16 cellular contexts compared by ENCODE assay signal in genomic region chr16:57606847-57607501, GRCh38. TPM values are rescaled to one million over a fixed set of nuclear protein-coding genes. Genes with fewer than 3 reads are reported as not detected.
A peak's percentile ranks its signal among the peaks of the same experiment; 100 is the strongest.
DNase-seq lines count a peak whose midpoint lies in the region; ATAC-seq lines count a peak whose summit lies in the region.
"Had no signal": no experiment of that assay in that cellular context is flagged by ENCODE, and none has a peak within 500 bp of the region (broad histone marks: within the 10 kb centered on the region; RNA-seq: fewer than 3 reads in every experiment).

No MANE protein-coding gene starts in this region.

- ATAC-seq in activated T-helper 17 cell treated with anti-CD3 and anti-CD28 coated beads, Interleukin-2, amount 50 U/mL, for 72 hours (replicated peaks): no peak
- no peak for ATAC-seq in GM21367 (IDR thresholded peaks at IDR 0.05; ENCODE audit: unreplicated experiment)
- no peak for ATAC-seq in HG02970 (IDR thresholded peaks at IDR 0.05; ENCODE audit: low FRiP score, unreplicated experiment)
- ATAC-seq: GM12878 had no signal

- no peaks in the 10 kb centered on the region for H3K27me3 Mint-ChIP-seq in activated T-helper 17 cell treated with anti-CD3 and anti-CD28 coated beads, Interleukin-2, amount 50 U/mL, for 72 hours

- peaks cover 38% of the 10 kb centered on the region for H3K4me1 Mint-ChIP-seq in activated T-helper 17 cell treated with anti-CD3 and anti-CD28 coated beads, Interleukin-2, amount 50 U/mL, for 72 hours

- H3K9me3 Mint-ChIP-seq in activated T-helper 17 cell treated with anti-CD3 and anti-CD28 coated beads, Interleukin-2, amount 50 U/mL, for 72 hours: peaks cover 3% of the 10 kb centered on the region
- H3K9me3 Mint-ChIP-seq: neural progenitor cell had no signal

- H3K4me3 Mint-ChIP-seq in activated T-helper 17 cell treated with anti-CD3 and anti-CD28 coated beads, Interleukin-2, amount 50 U/mL, for 72 hours: no peak overlapping the region
- H3K4me3 Mint-ChIP-seq: neural progenitor cell had no signal

- peak; percentile 47 for DNase-seq in COR-L47 (lab: John Stamatoyannopoulos, UW)
- DNase-seq in HuH-7.5 (ENCODE audit: low spot score): peak; percentile 46
- DNase-seq in myocyte (ENCODE audit: low read depth): peak; percentile 82
- DNase-seq in kidney glomerular epithelial cell (lab: John Stamatoyannopoulos, UW): no peak
- no peak for DNase-seq in middle frontal gyrus (ENCODE audit: extremely low spot score, low spot score)
- DNase-seq: activated T-cell treated with anti-CD3 and anti-CD28 coated beads for 4 hours; esophagus squamous epithelium; MV-4-11; OCI-M1; stimulated activated naive CD4-positive, alpha-beta T cell treated with Interleukin-2 at 50 U/mL for 16 hours had no signal

- peaks cover 13% of the 10 kb centered on the region for H3K36me3 Mint-ChIP-seq in activated T-helper 17 cell treated with anti-CD3 and anti-CD28 coated beads, Interleukin-2, amount 50 U/mL, for 72 hours (ENCODE audit: low read depth)
- H3K36me3 Mint-ChIP-seq: neural progenitor cell had no signal

- H3K27ac Mint-ChIP-seq in activated T-helper 17 cell treated with anti-CD3 and anti-CD28 coated beads, Interleukin-2, amount 50 U/mL, for 72 hours: peak overlapping the region; percentile 36

RNA-seq across cellular contexts. Expression of gene ADGRG1, which starts 21.5 kb away (rescaled TPM):
- 10 to 100 TPM; 10.7 to 34.3 TPM for total RNA-seq in activated T-helper 17 cell treated with anti-CD3 and anti-CD28 coated beads, Interleukin-2, amount 50 U/mL, for 72 hours
- total RNA-seq in myocyte: 38.8 and 173 TPM in 2 replicates
- polyA plus RNA-seq in myocyte (2012): 43.9 TPM
- total RNA-seq: cardiac muscle cell had no signal

Comparison
In these comparisons a context has a peak if more than half of its experiments do, and no peak if none do; other contexts are left out.
1. DNase-seq: peak in COR-L47 (single experiment), HuH-7.5 (single experiment) and myocyte (single experiment); none in kidney glomerular epithelial cell (single experiment) and middle frontal gyrus (single experiment).